Comparison of ENCODE assay signal across 8 cellular contexts in genomic region chr22:42644422-42645340, GRCh38. TPM values are rescaled to one million over a fixed set of nuclear protein-coding genes. Genes with fewer than 3 reads are reported as not detected.
DNase-seq lines count a peak whose midpoint lies in the region; ATAC-seq and TF ChIP-seq lines count a peak whose summit lies in the region.

No MANE protein-coding gene starts in this region.

- no TSS peak for BruUV-seq in Caco-2 (replicated peaks; lab: Mats Ljungman, UMichigan)

- ATAC-seq in activated T-helper 17 cell treated with anti-CD3 and anti-CD28 coated beads, Interleukin-2, amount 50 U/mL, for 72 hours (replicated peaks): no peak
- ATAC-seq in gastrocnemius medialis (no peak), GM18502 (IDR thresholded peaks at IDR 0.05; ENCODE audit: poor library complexity, unreplicated experiment) (no peak), GM18519 (IDR thresholded peaks at IDR 0.05; ENCODE audit: low FRiP score, unreplicated experiment) (no peak)

- POLR2A ChIA-PET in Caco-2 (lab: Charles Lee): no interaction called here

- peaks cover 8% of the 10 kb centered on the region; the same call in 1 of the 2 replicates for H3K4me1 ChIP-seq in Caco-2
- H3K4me1 ChIP-seq in cardiac muscle cell (ENCODE audit: low read depth): peaks cover 55% of the 10 kb centered on the region
- peaks cover 67 to 70% of the 10 kb centered on the region in 2 donors for H3K4me1 ChIP-seq in gastrocnemius medialis

- no peaks in the 10 kb centered on the region for H3K36me3 ChIP-seq in Caco-2 (ENCODE audit: control insufficient read depth, insufficient read depth, low read length)
- H3K36me3 ChIP-seq in cardiac muscle cell: no peaks in the 10 kb centered on the region
- no peaks in the 10 kb centered on the region for H3K36me3 ChIP-seq in gastrocnemius medialis

- no peak for TF ChIP-seq POLR2A in gastrocnemius medialis (IDR thresholded peaks at IDR 0.05)

- in situ Hi-C loops in gastrocnemius medialis (cut with MboI; ENCODE audit: low sequenced_read_pairs in 4 of 4): no loop called here

- H3K27me3 Mint-ChIP-seq in Caco-2 (ENCODE audit: insufficient read depth, unreplicated experiment): no peaks in the 10 kb centered on the region
- no peaks in the 10 kb centered on the region for H3K27me3 Mint-ChIP-seq in activated T-helper 17 cell treated with anti-CD3 and anti-CD28 coated beads, Interleukin-2, amount 50 U/mL, for 72 hours

- peak overlapping the region; percentile 42 for H3K27ac Mint-ChIP-seq in Caco-2 (ENCODE audit: unreplicated experiment)
- H3K27ac Mint-ChIP-seq in activated T-helper 17 cell treated with anti-CD3 and anti-CD28 coated beads, Interleukin-2, amount 50 U/mL, for 72 hours: peak overlapping the region; percentile 82

- no peaks in the 10 kb centered on the region for H3K27me3 ChIP-seq in Caco-2 (replicated peaks; ENCODE audit: control insufficient read depth, insufficient read depth, low read length)
- H3K27me3 ChIP-seq in cardiac muscle cell: no peaks in the 10 kb centered on the region
- no peaks in the 10 kb centered on the region for H3K27me3 ChIP-seq in gastrocnemius medialis

- H3K9me3 ChIP-seq in Caco-2 (no peaks in the 10 kb centered on the region), cardiac muscle cell (ENCODE audit: low read depth) (no peaks in the 10 kb centered on the region), gastrocnemius medialis (no peaks in the 10 kb centered on the region)

- H3K9me3 Mint-ChIP-seq in Caco-2 (ENCODE audit: unreplicated experiment): no peaks in the 10 kb centered on the region
- no peaks in the 10 kb centered on the region for H3K9me3 Mint-ChIP-seq in activated T-helper 17 cell treated with anti-CD3 and anti-CD28 coated beads, Interleukin-2, amount 50 U/mL, for 72 hours

- H3K27ac ChIP-seq in cardiac muscle cell (peak overlapping the region; percentile 84), gastrocnemius medialis (peak overlapping the region; percentile 92 to 99 (median 98))

- peaks cover 11% of the 10 kb centered on the region for H3K36me3 Mint-ChIP-seq in Caco-2 (ENCODE audit: insufficient read depth, unreplicated experiment)
- no peaks in the 10 kb centered on the region for H3K36me3 Mint-ChIP-seq in activated T-helper 17 cell treated with anti-CD3 and anti-CD28 coated beads, Interleukin-2, amount 50 U/mL, for 72 hours (ENCODE audit: low read depth)

- no peak overlapping the region for H3K4me3 Mint-ChIP-seq in Caco-2 (ENCODE audit: unreplicated experiment)
- H3K4me3 Mint-ChIP-seq in activated T-helper 17 cell treated with anti-CD3 and anti-CD28 coated beads, Interleukin-2, amount 50 U/mL, for 72 hours: no peak overlapping the region

- no peak for DNase-seq in Caco-2
- peak in 1 of 2 donors; percentile 67 for DNase-seq in cardiac muscle cell (ENCODE audit: low read depth in 1 of 2, low spot score in 1 of 2)
- peak in 1 of 2 donors; percentile 59 for DNase-seq in gastrocnemius medialis
- no peak for DNase-seq in DMS153 treated with DMSO at 0.1 percent for 48 hours (lab: John Stamatoyannopoulos, UW; ENCODE audit: unreplicated experiment)
- DNase-seq in T-helper 2 cell: no peak

- intact Hi-C loops in Caco-2 (cut with micrococcal nuclease; ENCODE audit: unreplicated experiment) (no loop called here), gastrocnemius medialis (cut with DNase I; ENCODE audit: low total_unique reads) (loop anchor here (5.0 kb wide), 3 partner anchors 43 to 263 kb away; partner anchors contain the start of gene ARFGAP3)

- CTCF ChIA-PET in Caco-2 (lab: Charles Lee): no interaction called here

- H3K4me3 ChIP-seq in Caco-2 (ENCODE audit: low read depth, low read length) (no peak overlapping the region), cardiac muscle cell (no peak overlapping the region), gastrocnemius medialis (peak overlapping the region; percentile 44 to 54 (median 48))

- peaks cover 20% of the 10 kb centered on the region for H3K4me1 Mint-ChIP-seq in Caco-2 (ENCODE audit: low read depth, unreplicated experiment)
- H3K4me1 Mint-ChIP-seq in activated T-helper 17 cell treated with anti-CD3 and anti-CD28 coated beads, Interleukin-2, amount 50 U/mL, for 72 hours: peaks cover 10% of the 10 kb centered on the region

- TF ChIP-seq CTCF in Caco-2 (IDR thresholded peaks at IDR 0.05; ENCODE audit: insufficient read depth in 1 of 2, low read depth in 1 of 2, low read length in 1 of 2, severe bottlenecking in 1 of 2, unreplicated experiment in 1 of 2): no peak
- no peak for TF ChIP-seq CTCF in cardiac muscle cell (IDR thresholded peaks at IDR 0.05; ENCODE audit: low read depth, low read length)
- TF ChIP-seq CTCF in gastrocnemius medialis (IDR thresholded peaks at IDR 0.05 in 4 of 5, conservative IDR thresholded peaks at IDR 0.05 in 1 of 5): no peak

RNA-seq across cellular contexts. Expression of gene ATP5MGL, which starts 4.3 kb away (rescaled TPM):
- total RNA-seq in Caco-2 (2022) (0.79 and 0.97 TPM in 2 replicates), cardiac muscle cell (0.39 TPM in 1 of 2 replicates, not detected in the other), gastrocnemius medialis (not detected)
- 1 to 10 TPM in 1 of 2 donors, under 1 TPM in 1; 0.45 to 1.1 TPM for total RNA-seq in activated T-helper 17 cell treated with anti-CD3 and anti-CD28 coated beads, Interleukin-2, amount 50 U/mL, for 72 hours
- polyA plus RNA-seq in cardiac muscle cell: 0.30 and 0.71 TPM in 2 replicates

RNA-seq across cellular contexts. Expression of gene CYB5R3, which starts 4.5 kb away (rescaled TPM):
- total RNA-seq in Caco-2 (2022) (120 and 130 TPM in 2 replicates), cardiac muscle cell (180 and 189 TPM in 2 replicates), gastrocnemius medialis (100 to 1,000 TPM in 2 of 4 donors, 10 to 100 TPM in 2; 44.3 to 163 (median 105) TPM)
- total RNA-seq in activated T-helper 17 cell treated with anti-CD3 and anti-CD28 coated beads, Interleukin-2, amount 50 U/mL, for 72 hours: 10 to 100 TPM; 55.5 to 86.1 TPM
- 357 and 366 TPM in 2 replicates for polyA plus RNA-seq in cardiac muscle cell

RNA-seq across cellular contexts. Expression of gene POLDIP3, which starts 30.0 kb away (rescaled TPM):
- total RNA-seq in Caco-2 (2022) (70.0 and 70.8 TPM in 2 replicates), cardiac muscle cell (41.5 and 58.8 TPM in 2 replicates), gastrocnemius medialis (10 to 100 TPM; 19.7 to 28.7 (median 23.0) TPM)
- total RNA-seq in activated T-helper 17 cell treated with anti-CD3 and anti-CD28 coated beads, Interleukin-2, amount 50 U/mL, for 72 hours: 10 to 100 TPM; 70.0 to 72.4 TPM
- 63.1 and 92.3 TPM in 2 replicates for polyA plus RNA-seq in cardiac muscle cell

Comparison
In these comparisons a context has a peak if more than half of its experiments do, and no peak if none do; other contexts are left out.
1. H3K4me3 ChIP-seq: peak in gastrocnemius medialis (4 of 4); none in Caco-2 (single experiment) and cardiac muscle cell (single experiment).